In genomic region chr11:6443269-6444003, GRCh38 we compare ENCODE assay signal across 8 cellular contexts. TPM values are rescaled to one million over a fixed set of nuclear protein-coding genes. Genes with fewer than 3 reads are reported as not detected.
DNase-seq lines count a peak whose midpoint lies in the region; ATAC-seq, FAIRE-seq and TF ChIP-seq lines count a peak whose summit lies in the region.

No MANE protein-coding gene starts in this region.

- FAIRE-seq in pancreas (lab: Jason Lieb, UNC) = no peak

- no peak overlapping the region for H3K4me3 Mint-ChIP-seq in activated T-helper 1 cell treated with anti-CD3 and anti-CD28 coated beads, Interleukin-12 subunit alpha, Interleukin-12 subunit beta, Interleukin-2, Interleukin-4 antibody, amounts not matched to agents 30 ng/mL and 10 ng/mL and 1 ng/mL, durations not matched to agents 14 hours and 24 hours and 36 hours

- H3K9me3 ChIP-seq in Panc1 (ENCODE audit: control insufficient read depth, insufficient read depth, low read depth, low read length) = no peaks in the 10 kb centered on the region
- no peaks in the 10 kb centered on the region for H3K9me3 ChIP-seq in pancreas

- intact Hi-C loops in Panc1 (cut with micrococcal nuclease; ENCODE audit: unreplicated experiment) (loop anchor here (1.0 to 5.0 kb wide), 2 partner anchors 64 kb away; no protein-coding TSS in a partner anchor), pancreas (cut with DNase I) (loop anchor here in 1 of 3 donors (10.0 kb wide), 1 partner anchor 69 kb away; no protein-coding TSS in a partner anchor)
- intact Hi-C loops in activated T-helper 1 cell treated with anti-CD3 and anti-CD28 coated beads, Interleukin-12 subunit alpha, Interleukin-12 subunit beta, Interleukin-2, Interleukin-4 antibody, amounts not matched to agents 30 ng/mL and 10 ng/mL and 1 ng/mL, durations not matched to agents 14 hours and 24 hours and 36 hours (cut with micrococcal nuclease) = loop anchor here (1.0 to 2.0 kb wide), 2 partner anchors 25 to 64 kb away; partner anchors contain the start of gene APBB1

- CTCF ChIA-PET in Panc1 (lab: Charles Lee) = interaction anchor here (0.6 to 3.6 kb wide), 6 partner anchors 10 to 80 kb away, joined by 3 to 65 read pairs (median 3); partner anchors contain the start of gene APBB1

- in situ Hi-C loops in Panc1 (cut with HindIII; ENCODE audit: low pct_unique_long_range_greater_than_20kb, low sequenced_read_pairs) = no loop called here

- TF ChIP-seq CTCF in Panc1 (IDR thresholded peaks at IDR 0.05) (peak; percentile 96), pancreas (IDR thresholded peaks at IDR 0.05) (peak; percentile 64 to 84 (median 72))

- H3K27me3 ChIP-seq in Panc1 (ENCODE audit: control insufficient read depth, insufficient read depth, low read length) (no peaks in the 10 kb centered on the region), pancreas (no peaks in the 10 kb centered on the region)

- H3K4me1 Mint-ChIP-seq in activated T-helper 1 cell treated with anti-CD3 and anti-CD28 coated beads, Interleukin-12 subunit alpha, Interleukin-12 subunit beta, Interleukin-2, Interleukin-4 antibody, amounts not matched to agents 30 ng/mL and 10 ng/mL and 1 ng/mL, durations not matched to agents 14 hours and 24 hours and 36 hours (ENCODE audit: low read depth) = no peaks in the 10 kb centered on the region

- BruUV-seq in Panc1 (replicated peaks; lab: Mats Ljungman, UMichigan) = no TSS peak

- ATAC-seq in GM18873 (IDR thresholded peaks at IDR 0.05; ENCODE audit: low FRiP score, unreplicated experiment) (peak; percentile 52), HG03135 (IDR thresholded peaks at IDR 0.05; ENCODE audit: unreplicated experiment) (peak; percentile 77), Panc1 (peak; percentile 85), pancreas (peak; percentile 79 to 92 (median 88))

- H3K4me3 ChIP-seq in Panc1 (ENCODE audit: low read depth in 2 of 2, low read length in 2 of 2) = no peak overlapping the region
- H3K4me3 ChIP-seq in pancreas = no peak overlapping the region

- WGBS in pancreas, 2 donors = 25 to 27% methylated on average over 5 of the region's 5 CpGs

- H3K27ac Mint-ChIP-seq in activated T-helper 1 cell treated with anti-CD3 and anti-CD28 coated beads, Interleukin-12 subunit alpha, Interleukin-12 subunit beta, Interleukin-2, Interleukin-4 antibody, amounts not matched to agents 30 ng/mL and 10 ng/mL and 1 ng/mL, durations not matched to agents 14 hours and 24 hours and 36 hours = no peak overlapping the region

- peaks cover 8% of the 10 kb centered on the region for H3K27me3 Mint-ChIP-seq in activated T-helper 1 cell treated with anti-CD3 and anti-CD28 coated beads, Interleukin-12 subunit alpha, Interleukin-12 subunit beta, Interleukin-2, Interleukin-4 antibody, amounts not matched to agents 30 ng/mL and 10 ng/mL and 1 ng/mL, durations not matched to agents 14 hours and 24 hours and 36 hours (ENCODE audit: insufficient read depth)

- H3K4me1 ChIP-seq in Panc1 (ENCODE audit: control insufficient read depth, insufficient read depth, low read length) = no peaks in the 10 kb centered on the region
- no peaks in the 10 kb centered on the region for H3K4me1 ChIP-seq in pancreas

- H3K27ac ChIP-seq in Panc1 (ENCODE audit: low read length) (no peak overlapping the region), pancreas (no peak overlapping the region)

- no peaks in the 10 kb centered on the region for H3K36me3 ChIP-seq in Panc1 (ENCODE audit: control insufficient read depth, insufficient read depth, low read length)
- no peaks in the 10 kb centered on the region for H3K36me3 ChIP-seq in pancreas

- DNase-seq in AML-193 (lab: John Stamatoyannopoulos, UW) (peak; percentile 47 to 58), Panc1 (ENCODE audit: low read depth, low spot score) (peak; percentile 41), foreskin melanocyte (peak; percentile 35), pancreas (peak; percentile 26 to 67 (median 50)), ureter (ENCODE audit: low spot score) (peak; percentile 64)
- DNase-seq in activated T-helper 1 cell treated with anti-CD3 and anti-CD28 coated beads, Interleukin-12 subunit alpha, Interleukin-12 subunit beta, Interleukin-2, Interleukin-4 antibody, amounts not matched to agents 30 ng/mL and 10 ng/mL and 1 ng/mL, durations not matched to agents 14 hours and 24 hours and 36 hours (ENCODE audit: low spot score) = peak; percentile 39

- no peaks in the 10 kb centered on the region for H3K9me3 Mint-ChIP-seq in activated T-helper 1 cell treated with anti-CD3 and anti-CD28 coated beads, Interleukin-12 subunit alpha, Interleukin-12 subunit beta, Interleukin-2, Interleukin-4 antibody, amounts not matched to agents 30 ng/mL and 10 ng/mL and 1 ng/mL, durations not matched to agents 14 hours and 24 hours and 36 hours

- no peaks in the 10 kb centered on the region for H3K36me3 Mint-ChIP-seq in activated T-helper 1 cell treated with anti-CD3 and anti-CD28 coated beads, Interleukin-12 subunit alpha, Interleukin-12 subunit beta, Interleukin-2, Interleukin-4 antibody, amounts not matched to agents 30 ng/mL and 10 ng/mL and 1 ng/mL, durations not matched to agents 14 hours and 24 hours and 36 hours (ENCODE audit: low read depth)

- POLR2A ChIA-PET in Panc1 (lab: Charles Lee) = no interaction called here

RNA-seq across cellular contexts. Expression of gene HPX, which starts 2.6 kb away (rescaled TPM):
- total RNA-seq in Panc1 (2021; ENCODE audit: unreplicated experiment) (1.0 TPM), pancreas (1 to 10 TPM in 5 of 6 donors, under 1 TPM in 1; 0.91 to 4.1 (median 1.8) TPM), ureter (1.2 TPM)
- polyA plus RNA-seq in Panc1 (2012; ENCODE audit: insufficient read length) = 0.22 TPM
- total RNA-seq in activated T-helper 1 cell treated with anti-CD3 and anti-CD28 coated beads, Interleukin-12 subunit alpha, Interleukin-12 subunit beta, Interleukin-2, Interleukin-4 antibody, amounts not matched to agents 30 ng/mL and 10 ng/mL and 1 ng/mL, durations not matched to agents 14 hours and 24 hours and 36 hours = 1.2 TPM in 1 of 2 replicates, not detected in the other
- 1 to 10 TPM; 4.2 to 5.2 TPM for polyA plus RNA-seq in pancreas

RNA-seq across cellular contexts. Expression of gene APBB1, which starts 24.5 kb away (rescaled TPM):
- total RNA-seq in Panc1 (2021; ENCODE audit: unreplicated experiment) (9.6 TPM), pancreas (10 to 100 TPM; 11.4 to 23.0 (median 13.9) TPM), ureter (24.9 TPM)
- 14.9 TPM for polyA plus RNA-seq in Panc1 (2012; ENCODE audit: insufficient read length)
- 16.5 and 16.8 TPM in 2 replicates for total RNA-seq in activated T-helper 1 cell treated with anti-CD3 and anti-CD28 coated beads, Interleukin-12 subunit alpha, Interleukin-12 subunit beta, Interleukin-2, Interleukin-4 antibody, amounts not matched to agents 30 ng/mL and 10 ng/mL and 1 ng/mL, durations not matched to agents 14 hours and 24 hours and 36 hours
- 10 to 100 TPM; 22.7 to 69.3 TPM for polyA plus RNA-seq in pancreas

RNA-seq across cellular contexts. Expression of gene TRIM3, which starts 30.3 kb away (rescaled TPM):
- total RNA-seq in Panc1 (2021; ENCODE audit: unreplicated experiment) = 35.4 TPM
- 43.6 TPM for polyA plus RNA-seq in Panc1 (2012; ENCODE audit: insufficient read length)
- total RNA-seq in activated T-helper 1 cell treated with anti-CD3 and anti-CD28 coated beads, Interleukin-12 subunit alpha, Interleukin-12 subunit beta, Interleukin-2, Interleukin-4 antibody, amounts not matched to agents 30 ng/mL and 10 ng/mL and 1 ng/mL, durations not matched to agents 14 hours and 24 hours and 36 hours = 2.4 and 3.1 TPM in 2 replicates
- total RNA-seq in pancreas = 10 to 100 TPM in 1 of 6 donors, 1 to 10 TPM in 5; 5.2 to 13.7 (median 6.8) TPM
- polyA plus RNA-seq in pancreas = 10 to 100 TPM; 16.5 to 30.8 TPM
- total RNA-seq in ureter = 21.1 TPM

RNA-seq across cellular contexts. Expression of gene ARFIP2, which starts 37.7 kb away (rescaled TPM):
- total RNA-seq in Panc1 (2021; ENCODE audit: unreplicated experiment) (116 TPM), pancreas (10 to 100 TPM; 30.5 to 44.9 (median 35.0) TPM), ureter (49.3 TPM)
- polyA plus RNA-seq in Panc1 (2012; ENCODE audit: insufficient read length) = 135 TPM
- 51.5 and 53.8 TPM in 2 replicates for total RNA-seq in activated T-helper 1 cell treated with anti-CD3 and anti-CD28 coated beads, Interleukin-12 subunit alpha, Interleukin-12 subunit beta, Interleukin-2, Interleukin-4 antibody, amounts not matched to agents 30 ng/mL and 10 ng/mL and 1 ng/mL, durations not matched to agents 14 hours and 24 hours and 36 hours
- polyA plus RNA-seq in pancreas = 10 to 100 TPM; 53.7 to 92.0 TPM

RNA-seq across cellular contexts. Expression of gene TIMM10B, which starts 37.9 kb away (rescaled TPM):
- total RNA-seq in Panc1 (2021; ENCODE audit: unreplicated experiment) (63.8 TPM), pancreas (10 to 100 TPM; 11.8 to 20.9 (median 16.1) TPM), ureter (48.3 TPM)
- polyA plus RNA-seq in Panc1 (2012; ENCODE audit: insufficient read length) = 48.5 TPM
- 38.8 and 42.7 TPM in 2 replicates for total RNA-seq in activated T-helper 1 cell treated with anti-CD3 and anti-CD28 coated beads, Interleukin-12 subunit alpha, Interleukin-12 subunit beta, Interleukin-2, Interleukin-4 antibody, amounts not matched to agents 30 ng/mL and 10 ng/mL and 1 ng/mL, durations not matched to agents 14 hours and 24 hours and 36 hours
- 10 to 100 TPM in 1 of 2 donors, 1 to 10 TPM in 1; 8.2 to 19.4 TPM for polyA plus RNA-seq in pancreas
